12 cellular contexts compared by ENCODE assay signal in genomic region chr10:43322321-43322720, GRCh38. TPM values are rescaled to one million over a fixed set of nuclear protein-coding genes. Genes with fewer than 3 reads are reported as not detected.
DNase-seq lines count a peak whose midpoint lies in the region; ATAC-seq, FAIRE-seq and TF ChIP-seq lines count a peak whose summit lies in the region.
"Had no signal": no experiment of that assay in that cellular context is flagged by ENCODE, and none has a peak within 500 bp of the region (broad histone marks: within the 10 kb centered on the region; RNA-seq: fewer than 3 reads in every experiment).

No MANE protein-coding gene starts in this region.

- TF ChIP-seq RAD21 in SK-N-SH (IDR thresholded peaks at IDR 0.05; ENCODE audit: low read length): no peak

- H3K4me3 Mint-ChIP-seq in Calu3 (ENCODE audit: low read depth, unreplicated experiment) (peak overlapping the region; percentile 66), astrocyte (ENCODE audit: unreplicated experiment) (peak overlapping the region; percentile 18), progenitor cell of endocrine pancreas (ENCODE audit: low read depth) (peak overlapping the region; percentile 41)

- H3K9me3 ChIP-seq in astrocyte (ENCODE audit: insufficient read depth, low read depth, low read length) (no peaks in the 10 kb centered on the region), iPS-15b (ENCODE audit: control insufficient read depth, insufficient read depth, low read length) (no peaks in the 10 kb centered on the region), SK-N-SH (no peaks in the 10 kb centered on the region)
- H3K9me3 ChIP-seq: HAP-1, right lobe of liver had no signal

- 80% methylated on average over 13 of the region's 13 CpGs for WGBS in SK-N-SH (ENCODE audit: low lambda C conversion rate)

- FAIRE-seq in astrocyte (lab: Jason Lieb, UNC): no peak
- FAIRE-seq: G401.6 had no signal

- H3K9ac ChIP-seq in astrocyte (ENCODE audit: low read length): no peak overlapping the region
- no peak overlapping the region for H3K9ac ChIP-seq in iPS-15b (ENCODE audit: low read depth, low read length)
- no peak overlapping the region for H3K9ac ChIP-seq in SK-N-SH

- TF ChIP-seq EP300 in SK-N-SH (IDR thresholded peaks at IDR 0.05; ENCODE audit: borderline replicate concordance in 1 of 2, low read depth in 1 of 2, low read length in 1 of 2): no peak

- intact Hi-C loops in Calu3 (cut with micrococcal nuclease; ENCODE audit: unreplicated experiment): no loop called here

- TF ChIP-seq POLR2A in erythroblast (IDR thresholded peaks at IDR 0.05; ENCODE audit: low read length): no peak

- H3K79me2 ChIP-seq in astrocyte (ENCODE audit: insufficient read depth, low read length): no peaks in the 10 kb centered on the region
- H3K79me2 ChIP-seq in SK-N-SH (ENCODE audit: insufficient read depth): no peaks in the 10 kb centered on the region

- H3K27me3 Mint-ChIP-seq in Calu3 (ENCODE audit: unreplicated experiment): no peaks in the 10 kb centered on the region
- H3K27me3 Mint-ChIP-seq in astrocyte (ENCODE audit: low read depth, unreplicated experiment): peaks cover 18% of the 10 kb centered on the region
- peaks cover 6% of the 10 kb centered on the region for H3K27me3 Mint-ChIP-seq in progenitor cell of endocrine pancreas

- no peaks in the 10 kb centered on the region for H3K36me3 ChIP-seq in astrocyte (ENCODE audit: insufficient read depth, low read length)
- H3K36me3 ChIP-seq in iPS-15b (ENCODE audit: control insufficient read depth, insufficient read depth, low read length): no peaks in the 10 kb centered on the region
- no peaks in the 10 kb centered on the region for H3K36me3 ChIP-seq in SK-N-SH (replicated peaks in 1 of 2; ENCODE audit: control insufficient read depth in 1 of 2, insufficient read depth in 2 of 2, low read length in 1 of 2)
- H3K36me3 ChIP-seq: HAP-1, right lobe of liver had no signal

- H2AFZ ChIP-seq in astrocyte (ENCODE audit: low read depth, low read length): peak overlapping the region; percentile 71
- H2AFZ ChIP-seq in SK-N-SH (ENCODE audit: low read depth): no peak overlapping the region

- no peak for ATAC-seq in GM21447 (IDR thresholded peaks at IDR 0.05; ENCODE audit: unreplicated experiment)

- DNase-seq in Calu3 (peak; percentile 25), astrocyte (ENCODE audit: low read depth) (no peak), progenitor cell of endocrine pancreas (ENCODE audit: low spot score, unreplicated experiment) (no peak), SK-N-SH (no peak), COLO829 (ENCODE audit: low spot score) (no peak), erythroblast (lab: John Stamatoyannopoulos, UW) (no peak)
- DNase-seq: NCI-H1105 had no signal

- H3K4me2 ChIP-seq in astrocyte (ENCODE audit: low read length) (peak overlapping the region; percentile 83), SK-N-SH (no peak overlapping the region)

- H3K9me2 ChIP-seq in SK-N-SH: no peaks in the 10 kb centered on the region

- H3K9me3 Mint-ChIP-seq in Calu3 (ENCODE audit: low read depth, unreplicated experiment): no peaks in the 10 kb centered on the region
- peaks cover 3% of the 10 kb centered on the region for H3K9me3 Mint-ChIP-seq in astrocyte (ENCODE audit: unreplicated experiment)
- no peaks in the 10 kb centered on the region for H3K9me3 Mint-ChIP-seq in progenitor cell of endocrine pancreas (ENCODE audit: low read depth)

- H3K27ac Mint-ChIP-seq in Calu3 (ENCODE audit: unreplicated experiment) (peak overlapping the region; percentile 74), astrocyte (ENCODE audit: unreplicated experiment) (peak overlapping the region; percentile 58), progenitor cell of endocrine pancreas (peak overlapping the region; percentile 84)

- H3K27ac ChIP-seq in astrocyte (ENCODE audit: low read depth, low read length) (no peak overlapping the region), SK-N-SH (ENCODE audit: low read depth in 2 of 2, low read length in 1 of 2) (no peak overlapping the region)
- H3K27ac ChIP-seq: right lobe of liver had no signal

- CTCF ChIA-PET in Calu3 (lab: Charles Lee) (interaction anchor here (0.5 to 1.6 kb wide), 4 partner anchors 27 to 56 kb away, joined by 3 to 4 read pairs (median 3); no protein-coding TSS in a partner anchor), SK-N-SH (lab: Yijun Ruan, JAX) (interaction anchor here (1.2 to 1.3 kb wide), 2 partner anchors 26 to 29 kb away, joined by 4 to 6 read pairs; no protein-coding TSS in a partner anchor)

- H4K20me1 ChIP-seq in astrocyte (ENCODE audit: insufficient read depth, low read length) (no peaks in the 10 kb centered on the region), SK-N-SH (ENCODE audit: insufficient read depth) (no peaks in the 10 kb centered on the region)

- H3K4me1 Mint-ChIP-seq in Calu3 (ENCODE audit: low read depth, unreplicated experiment) (peaks cover 27% of the 10 kb centered on the region), astrocyte (ENCODE audit: low read depth, unreplicated experiment) (peaks cover 6% of the 10 kb centered on the region), progenitor cell of endocrine pancreas (ENCODE audit: low read depth) (peaks cover 9% of the 10 kb centered on the region)

- no peak for TF ChIP-seq CTCF in Calu3 (IDR thresholded peaks at IDR 0.05; ENCODE audit: unreplicated experiment)
- no peak for TF ChIP-seq CTCF in astrocyte (IDR thresholded peaks at IDR 0.05; ENCODE audit: insufficient read depth, low read depth, low read length)
- TF ChIP-seq CTCF in progenitor cell of endocrine pancreas (IDR thresholded peaks at IDR 0.05; ENCODE audit: unreplicated experiment): no peak
- no peak for TF ChIP-seq CTCF in SK-N-SH (IDR thresholded peaks at IDR 0.05)

- BruUV-seq in Calu3 (replicated peaks; lab: Mats Ljungman, UMichigan): no TSS peak

- POLR2A ChIA-PET in SK-N-SH (lab: Yijun Ruan, JAX): no interaction called here

- H3K4me3 ChIP-seq in astrocyte (ENCODE audit: insufficient read depth, low read depth, low read length): peak overlapping the region; percentile 37
- peak overlapping the region; percentile 67 for H3K4me3 ChIP-seq in iPS-15b (ENCODE audit: low read depth, low read length)
- peak overlapping the region in 1 of 2 experiments; percentile 7; a peak in 1 of 4 replicates for H3K4me3 ChIP-seq in SK-N-SH (ENCODE audit: low read depth in 2 of 2, low read length in 1 of 2)
- H3K4me3 ChIP-seq: HAP-1, right lobe of liver had no signal

- H3K27me3 ChIP-seq in astrocyte (ENCODE audit: insufficient read depth, low read length) (no peaks in the 10 kb centered on the region), iPS-15b (ENCODE audit: control insufficient read depth, insufficient read depth, low read length) (peaks cover 2% of the 10 kb centered on the region), SK-N-SH (ENCODE audit: insufficient read depth) (peaks cover 3% of the 10 kb centered on the region; the same call in 1 of the 2 replicates)
- H3K27me3 ChIP-seq: right lobe of liver had no signal

- peaks cover 11% of the 10 kb centered on the region for H3K36me3 Mint-ChIP-seq in Calu3 (ENCODE audit: insufficient read depth, unreplicated experiment)
- no peaks in the 10 kb centered on the region for H3K36me3 Mint-ChIP-seq in astrocyte (ENCODE audit: low read depth, unreplicated experiment)
- no peaks in the 10 kb centered on the region for H3K36me3 Mint-ChIP-seq in progenitor cell of endocrine pancreas (ENCODE audit: insufficient read depth)

- no peaks in the 10 kb centered on the region for H3F3A ChIP-seq in SK-N-SH (replicated peaks; ENCODE audit: insufficient read depth)

- H3K4me1 ChIP-seq in astrocyte (ENCODE audit: insufficient read depth, low read length): no peaks in the 10 kb centered on the region
- peaks cover 3% of the 10 kb centered on the region for H3K4me1 ChIP-seq in iPS-15b (ENCODE audit: control insufficient read depth, insufficient read depth, low read length)
- peaks cover 0 to 7% of the 10 kb centered on the region in 2 experiments; a peak in 1 of 4 replicates for H3K4me1 ChIP-seq in SK-N-SH (ENCODE audit: control insufficient read depth in 1 of 2, insufficient read depth in 2 of 2, low read depth in 1 of 2, low read length in 1 of 2)
- H3K4me1 ChIP-seq: right lobe of liver had no signal

TF ChIP-seq in SK-N-SH, 30 proteins besides CTCF, POLR2A, EP300 and RAD21 (continues in another document):
- TF ChIP-seq EZH2phosphoT487 (IDR thresholded peaks at IDR 0.05; ENCODE audit: borderline replicate concordance, low read depth) (no peak), GATA2 (CRISPR knock-in tag; IDR thresholded peaks at IDR 0.05) (no peak)
- TF ChIP-seq, protein P1, sequence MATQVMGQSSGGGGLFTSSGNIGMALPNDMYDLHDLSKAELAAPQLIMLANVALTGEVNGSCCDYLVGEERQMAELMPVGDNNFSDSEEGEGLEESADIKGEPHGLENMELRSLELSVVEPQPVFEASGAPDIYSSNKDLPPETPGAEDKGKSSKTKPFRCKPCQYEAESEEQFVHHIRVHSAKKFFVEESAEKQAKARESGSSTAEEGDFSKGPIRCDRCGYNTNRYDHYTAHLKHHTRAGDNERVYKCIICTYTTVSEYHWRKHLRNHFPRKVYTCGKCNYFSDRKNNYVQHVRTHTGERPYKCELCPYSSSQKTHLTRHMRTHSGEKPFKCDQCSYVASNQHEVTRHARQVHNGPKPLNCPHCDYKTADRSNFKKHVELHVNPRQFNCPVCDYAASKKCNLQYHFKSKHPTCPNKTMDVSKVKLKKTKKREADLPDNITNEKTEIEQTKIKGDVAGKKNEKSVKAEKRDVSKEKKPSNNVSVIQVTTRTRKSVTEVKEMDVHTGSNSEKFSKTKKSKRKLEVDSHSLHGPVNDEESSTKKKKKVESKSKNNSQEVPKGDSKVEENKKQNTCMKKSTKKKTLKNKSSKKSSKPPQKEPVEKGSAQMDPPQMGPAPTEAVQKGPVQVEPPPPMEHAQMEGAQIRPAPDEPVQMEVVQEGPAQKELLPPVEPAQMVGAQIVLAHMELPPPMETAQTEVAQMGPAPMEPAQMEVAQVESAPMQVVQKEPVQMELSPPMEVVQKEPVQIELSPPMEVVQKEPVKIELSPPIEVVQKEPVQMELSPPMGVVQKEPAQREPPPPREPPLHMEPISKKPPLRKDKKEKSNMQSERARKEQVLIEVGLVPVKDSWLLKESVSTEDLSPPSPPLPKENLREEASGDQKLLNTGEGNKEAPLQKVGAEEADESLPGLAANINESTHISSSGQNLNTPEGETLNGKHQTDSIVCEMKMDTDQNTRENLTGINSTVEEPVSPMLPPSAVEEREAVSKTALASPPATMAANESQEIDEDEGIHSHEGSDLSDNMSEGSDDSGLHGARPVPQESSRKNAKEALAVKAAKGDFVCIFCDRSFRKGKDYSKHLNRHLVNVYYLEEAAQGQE (IDR thresholded peaks at IDR 0.05; ENCODE audit: low read depth, low read length): no peak

RNA-seq across cellular contexts. Expression of gene FXYD4, which starts 49.1 kb away (rescaled TPM):
- total RNA-seq in Calu3 (2022): not detected in 2 replicates
- total RNA-seq in astrocyte: not detected in 2 replicates
- total RNA-seq in progenitor cell of endocrine pancreas: not detected in 2 replicates
- polyA plus RNA-seq in SK-N-SH (2012; rRNA removed): not detected in 2 replicates
- polyA plus RNA-seq in SK-N-SH (2012; cell fraction: cytosol; rRNA removed): not detected in 2 replicates
- polyA plus RNA-seq in SK-N-SH (2012; cell fraction: nucleus; rRNA removed): not detected in 2 replicates
- total RNA-seq: right lobe of liver had no signal

RNA-seq across cellular contexts. Expression of gene RASGEF1A, which starts 55.5 kb away (rescaled TPM):
- total RNA-seq in Calu3 (2022) (1.0 and 1.4 TPM in 2 replicates), astrocyte (11.4 and 11.8 TPM in 2 replicates), progenitor cell of endocrine pancreas (1.2 and 2.2 TPM in 2 replicates)
- not detected in 2 replicates for polyA plus RNA-seq in SK-N-SH (2012; rRNA removed)
- polyA plus RNA-seq in SK-N-SH (2012; cell fraction: cytosol; rRNA removed): 0.01 TPM in 1 of 2 replicates, not detected in the other
- polyA plus RNA-seq in SK-N-SH (2012; cell fraction: nucleus; rRNA removed): not detected in 2 replicates
